Comparison of ENCODE assay signal across 28 cellular contexts in genomic region chr12:91940322-91940721, GRCh38.
"Had no signal": no experiment of that assay in that cellular context is flagged by ENCODE, and none has a peak within 500 bp of the region (broad histone marks: within the 10 kb centered on the region; RNA-seq: fewer than 3 reads in every experiment).

No MANE protein-coding gene starts in this region.

- H3K4me1 Mint-ChIP-seq: stimulated activated effector memory CD8-positive, alpha-beta T cell treated with anti-CD3 and anti-CD28 coated beads, Interleukin-12 subunit alpha, Interleukin-12 subunit beta, amount 100 ng/mL, for 72 hours; stimulated activated naive CD8-positive, alpha-beta T cell treated with anti-CD3 and anti-CD28 coated beads, Interleukin-15, amount 100 ng/mL, for 72 hours had no signal

- H3K4me3 Mint-ChIP-seq: stimulated activated effector memory CD8-positive, alpha-beta T cell treated with anti-CD3 and anti-CD28 coated beads, Interleukin-12 subunit alpha, Interleukin-12 subunit beta, amount 100 ng/mL, for 72 hours; stimulated activated naive CD8-positive, alpha-beta T cell treated with anti-CD3 and anti-CD28 coated beads, Interleukin-15, amount 100 ng/mL, for 72 hours; stimulated activated naive CD8-positive, alpha-beta T cell treated with anti-CD3 and anti-CD28 coated beads, Interleukin-15, Interleukin-2, amounts not matched to agents 100 ng/mL and 50 ng/mL, for 24 hours; type B pancreatic cell had no signal

- H3K27me3 Mint-ChIP-seq: stimulated activated naive CD8-positive, alpha-beta T cell treated with anti-CD3 and anti-CD28 coated beads, Interleukin-15, amount 100 ng/mL, for 72 hours; stimulated activated naive CD8-positive, alpha-beta T cell treated with anti-CD3 and anti-CD28 coated beads, Interleukin-15, Interleukin-2, amounts not matched to agents 100 ng/mL and 50 ng/mL, for 24 hours; type B pancreatic cell had no signal

- ATAC-seq: stimulated activated effector memory CD8-positive, alpha-beta T cell treated with anti-CD3 and anti-CD28 coated beads, Interleukin-12 subunit alpha, Interleukin-12 subunit beta, amount 100 ng/mL, for 72 hours; stimulated activated naive CD8-positive, alpha-beta T cell treated with anti-CD3 and anti-CD28 coated beads, Interleukin-15, amount 100 ng/mL, for 72 hours; stimulated activated naive CD8-positive, alpha-beta T cell treated with anti-CD3 and anti-CD28 coated beads, Interleukin-15, Interleukin-2, amounts not matched to agents 100 U/mL and 50 U/mL, for 24 hours had no signal

- H3K4me1 ChIP-seq: stomach, testis, thyroid gland, tibial artery, tibial nerve, transverse colon, upper lobe of left lung, upper lobe of right lung, uterus, vagina had no signal

- FAIRE-seq: urothelium cell line had no signal

- H3K9me3 ChIP-seq: stomach, suprapubic skin, testis, thoracic aorta, thyroid gland, tibial artery, tibial nerve, transverse colon, upper lobe of left lung, upper lobe of right lung, uterus, vagina had no signal

- H3K27ac ChIP-seq: stomach, suprapubic skin, testis, thoracic aorta, thyroid gland, tibial artery, tibial nerve, transverse colon, upper lobe of left lung, upper lobe of right lung, vagina had no signal

- H3K36me3 ChIP-seq: stomach, suprapubic skin, thoracic aorta, thyroid gland, tibial artery, tibial nerve, transverse colon, upper lobe of left lung, upper lobe of right lung, uterus, vagina had no signal

- H3K27me3 ChIP-seq: stomach, suprapubic skin, testis, thyroid gland, tibial artery, tibial nerve, transverse colon, upper lobe of left lung, upper lobe of right lung, uterus, vagina had no signal

- DNase-seq: stimulated activated CD4-positive, alpha-beta T cell treated with anti-CD3 and anti-CD28 coated beads, Interleukin-2, amount 100 ng/mL, for 24 hours; stimulated activated CD4-positive, alpha-beta T cell treated with anti-CD3 and anti-CD28 coated beads, Interleukin-2, amount 100 ng/mL, for 48 hours; stimulated activated CD4-positive, alpha-beta T cell treated with anti-CD3 and anti-CD28 coated beads, Interleukin-4, amount 100 ng/mL, for 1 hour; stimulated activated CD4-positive, alpha-beta T cell treated with anti-CD3 and anti-CD28 coated beads, Interleukin-4, amount 100 ng/mL, for 24 hours; stimulated activated CD4-positive, alpha-beta T cell treated with anti-CD3 and anti-CD28 coated beads, Interleukin-4, amount 100 ng/mL, for 4 hours; stimulated activated CD8-positive, alpha-beta memory T cell treated with anti-CD3 and anti-CD28 coated beads, Interleukin-4, amount 100 ng/mL, for 48 hours; stimulated activated naive CD4-positive, alpha-beta T cell; stimulated activated naive CD4-positive, alpha-beta T cell treated with Interleukin-2 at 50 U/mL for 16 hours; stimulated activated naive CD8-positive, alpha-beta T cell treated with anti-CD3 and anti-CD28 coated beads, Interleukin-15, amount 100 ng/mL, for 72 hours; stimulated activated naive CD8-positive, alpha-beta T cell treated with anti-CD3 and anti-CD28 coated beads, Interleukin-15, Interleukin-2, amounts not matched to agents 100 U/mL and 50 U/mL, for 24 hours; stomach; substantia nigra; testis; thyroid gland; tibial artery; transverse colon; trophoblast cell; upper lobe of left lung; upper lobe of right lung; uterus had no signal

- H3K27ac Mint-ChIP-seq: stimulated activated effector memory CD8-positive, alpha-beta T cell treated with anti-CD3 and anti-CD28 coated beads, Interleukin-12 subunit alpha, Interleukin-12 subunit beta, amount 100 ng/mL, for 72 hours; stimulated activated naive CD8-positive, alpha-beta T cell treated with anti-CD3 and anti-CD28 coated beads, Interleukin-15, amount 100 ng/mL, for 72 hours; stimulated activated naive CD8-positive, alpha-beta T cell treated with anti-CD3 and anti-CD28 coated beads, Interleukin-15, Interleukin-2, amounts not matched to agents 100 ng/mL and 50 ng/mL, for 24 hours; type B pancreatic cell had no signal

- H3K4me3 ChIP-seq: stomach, suprapubic skin, testis, thoracic aorta, thyroid gland, tibial artery, tibial nerve, transverse colon, upper lobe of left lung, upper lobe of right lung, uterus, vagina had no signal

- H3K36me3 Mint-ChIP-seq: stimulated activated effector memory CD8-positive, alpha-beta T cell treated with anti-CD3 and anti-CD28 coated beads, Interleukin-12 subunit alpha, Interleukin-12 subunit beta, amount 100 ng/mL, for 72 hours; type B pancreatic cell had no signal
